In the genomic region with DNA sequence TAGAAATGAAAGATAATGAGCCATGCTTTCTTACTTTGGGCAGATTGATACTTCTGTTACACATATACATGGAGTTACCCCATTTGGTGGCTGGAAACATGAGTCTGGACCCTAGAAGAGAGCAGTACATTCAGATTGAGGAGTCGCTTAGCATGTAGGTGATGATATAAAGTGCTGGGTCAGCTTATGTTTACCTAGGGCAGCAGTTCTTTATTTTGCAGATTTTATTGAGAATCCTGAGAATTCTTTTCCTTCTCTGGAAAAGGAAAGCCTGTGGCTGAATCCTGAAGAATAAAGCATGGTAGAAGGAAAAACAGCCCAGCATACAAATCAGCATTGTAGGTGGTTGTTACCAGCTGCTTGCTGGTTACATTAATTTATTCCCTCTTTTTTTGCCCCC, we compare ENCODE assay signal across 26 cellular contexts.
"Had no signal": no experiment of that assay in that cellular context is flagged by ENCODE, and none has a peak within 500 bp of the region (broad histone marks: within the 10 kb centered on the region; RNA-seq: fewer than 3 reads in every experiment).

No MANE protein-coding gene starts in this region.

- H3K27me3 Mint-ChIP-seq: dendritic cell treated with granulocyte-macrophage colony-stimulating factor and Interleukin-4, amounts not matched to agents 40 ng/mL and 50 ng/mL, for 4 days; effector memory CD8-positive, alpha-beta T cell; naive B cell; stimulated activated memory B cell treated with anti-CD40 and anti-IgM and Interleukin-4, amounts not matched to agents 10 μg/mL and 1 μg/mL and 100 μg/mL, for 72 hours; stimulated activated naive CD8-positive, alpha-beta T cell treated with anti-CD3 and anti-CD28 coated beads, Interleukin-15, amount 100 ng/mL, for 72 hours had no signal

- H3K36me3 ChIP-seq: pancreas, upper lobe of right lung, vagina had no signal

- H3K4me1 ChIP-seq: spleen, testis, tibial nerve, upper lobe of right lung had no signal

- ATAC-seq: effector memory CD8-positive, alpha-beta T cell; left colon; left ventricle myocardium superior; pancreas; psoas muscle; sciatic nerve; stimulated activated memory B cell treated with anti-CD40 and anti-IgM and Interleukin-4, amounts not matched to agents 10 μg/mL and 1 μg/mL and 100 μg/mL, for 72 hours; stimulated activated naive CD8-positive, alpha-beta T cell treated with anti-CD3 and anti-CD28 coated beads, Interleukin-15, amount 100 ng/mL, for 72 hours; upper lobe of right lung had no signal

- DNase-seq: effector memory CD8-positive, alpha-beta T cell; esophagus squamous epithelium; foreskin fibroblast; hippocampal formation; left colon; left ventricle myocardium superior; mesenchymal stem cell; naive B cell; occipital lobe; pancreas; psoas muscle; retina; spleen; stimulated activated CD4-positive, alpha-beta T cell treated with anti-CD3 and anti-CD28 coated beads, Interleukin-15, amount 100 ng/mL, for 24 hours; stimulated activated CD4-positive, alpha-beta T cell treated with anti-CD3 and anti-CD28 coated beads, Interleukin-1b, Interleukin-23, amount 100 ng/mL, for 48 hours; stimulated activated CD4-positive, alpha-beta T cell treated with anti-CD3 and anti-CD28 coated beads, Interleukin-4, amount 100 ng/mL, for 24 hours; stimulated activated naive CD8-positive, alpha-beta T cell treated with anti-CD3 and anti-CD28 coated beads, Interleukin-15, amount 100 ng/mL, for 72 hours; testis; upper lobe of right lung had no signal

- H3K27me3 ChIP-seq: esophagus squamous epithelium, pancreas, spleen, testis, tibial nerve, upper lobe of right lung, vagina had no signal

- H3K4me3 Mint-ChIP-seq: dendritic cell treated with granulocyte-macrophage colony-stimulating factor and Interleukin-4, amounts not matched to agents 40 ng/mL and 50 ng/mL, for 4 days; effector memory CD8-positive, alpha-beta T cell; naive B cell; nephron; stimulated activated memory B cell treated with anti-CD40 and anti-IgM and Interleukin-4, amounts not matched to agents 10 μg/mL and 1 μg/mL and 100 μg/mL, for 72 hours; stimulated activated naive CD8-positive, alpha-beta T cell treated with anti-CD3 and anti-CD28 coated beads, Interleukin-15, amount 100 ng/mL, for 72 hours had no signal

- H3K4me3 ChIP-seq: esophagus squamous epithelium, lung, pancreas, psoas muscle, spleen, testis, tibial nerve, upper lobe of right lung, vagina had no signal

- H3K27ac Mint-ChIP-seq: dendritic cell treated with granulocyte-macrophage colony-stimulating factor and Interleukin-4, amounts not matched to agents 40 ng/mL and 50 ng/mL, for 4 days; effector memory CD8-positive, alpha-beta T cell; naive B cell; nephron; stimulated activated memory B cell treated with anti-CD40 and anti-IgM and Interleukin-4, amounts not matched to agents 10 μg/mL and 1 μg/mL and 100 μg/mL, for 72 hours; stimulated activated naive CD8-positive, alpha-beta T cell treated with anti-CD3 and anti-CD28 coated beads, Interleukin-15, amount 100 ng/mL, for 72 hours had no signal

- H3K27ac ChIP-seq: esophagus squamous epithelium, pancreas, psoas muscle, spleen, testis, tibial nerve, upper lobe of right lung, vagina had no signal

- H3K9me3 Mint-ChIP-seq: dendritic cell treated with granulocyte-macrophage colony-stimulating factor and Interleukin-4, amounts not matched to agents 40 ng/mL and 50 ng/mL, for 4 days; effector memory CD8-positive, alpha-beta T cell had no signal

- H3K9me3 ChIP-seq: esophagus squamous epithelium, pancreas, psoas muscle, spleen, testis, tibial nerve, upper lobe of right lung, vagina had no signal

- H3K4me1 Mint-ChIP-seq: naive B cell; nephron; stimulated activated memory B cell treated with anti-CD40 and anti-IgM and Interleukin-4, amounts not matched to agents 10 μg/mL and 1 μg/mL and 100 μg/mL, for 72 hours; stimulated activated naive CD8-positive, alpha-beta T cell treated with anti-CD3 and anti-CD28 coated beads, Interleukin-15, amount 100 ng/mL, for 72 hours had no signal
